Comparison of ENCODE assay signal across 1 cellular context in the genomic region with DNA sequence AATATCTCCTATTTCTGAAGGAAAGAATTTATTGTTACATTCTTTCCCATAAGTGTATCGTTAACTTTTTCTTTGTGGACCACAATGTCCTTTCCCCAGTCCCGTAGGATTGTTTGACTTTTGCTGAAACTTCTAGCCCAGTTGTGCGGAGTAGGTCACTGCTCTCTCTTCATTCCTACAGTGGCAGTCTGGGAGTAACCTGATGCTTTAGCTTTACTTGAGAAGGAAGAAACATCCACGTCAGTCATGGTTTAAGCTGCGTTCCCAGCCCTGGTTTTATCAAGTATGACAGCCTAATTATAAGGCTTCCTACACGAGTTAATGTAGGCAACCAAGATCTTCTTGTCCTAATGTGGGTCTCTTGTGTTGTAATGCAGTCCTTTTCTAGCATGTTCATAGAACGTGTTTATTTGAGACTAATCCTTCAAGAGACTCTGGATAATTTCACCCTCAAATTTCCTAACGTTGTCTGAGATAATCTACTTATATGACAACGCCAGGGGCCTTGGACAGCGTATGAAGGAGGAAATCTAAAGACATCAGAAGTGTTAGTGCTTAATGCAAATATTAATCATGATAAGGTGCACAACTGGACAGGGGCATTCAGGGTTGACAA.
TF ChIP-seq lines count a peak whose summit lies in the region.

No MANE protein-coding gene starts in this region.

TF ChIP-seq in GM23338, 12 proteins besides CTCF, POLR2A, EP300 and RAD21 (continued from another document):
- TF ChIP-seq NANOG (IDR thresholded peaks at IDR 0.05; ENCODE audit: borderline replicate concordance) (no peak), STAT1 (IDR thresholded peaks at IDR 0.05; ENCODE audit: unreplicated experiment) (no peak), POLR2AphosphoS5 (IDR thresholded peaks at IDR 0.05; ENCODE audit: low read depth) (no peak)
